Comparison of ENCODE assay signal across 29 cellular contexts in genomic region chr2:155692108-155692507, GRCh38.
"Had no signal": no experiment of that assay in that cellular context is flagged by ENCODE, and none has a peak within 500 bp of the region (broad histone marks: within the 10 kb centered on the region; RNA-seq: fewer than 3 reads in every experiment).

No MANE protein-coding gene starts in this region.

- H3K4me2 ChIP-seq: neural progenitor cell had no signal

- H3K27ac ChIP-seq: brain microvascular endothelial cell, neural progenitor cell, parathyroid adenoma, stomach, tibial artery had no signal

- H3K36me3 ChIP-seq: brain microvascular endothelial cell, neural progenitor cell, stomach, tibial artery had no signal

- DNase-seq: activated CD4-positive, alpha-beta memory T cell treated with anti-CD3 and anti-CD28 coated beads for 36 hours; activated CD4-positive, alpha-beta T cell treated with anti-CD3 and anti-CD28 coated beads, Interleukin-2, amount 10 ng/mL, durations not matched to agents 24 days and 14 days; activated CD4-positive, CD25-positive, alpha-beta regulatory T cell treated with anti-CD3 and anti-CD28 coated beads, Interleukin-2, amount 50 U/mL, for 72 hours; activated CD8-positive, alpha-beta memory T cell treated with anti-CD3 and anti-CD28 coated beads, Interleukin-2, amount 50 U/mL, for 4 hours; activated gamma-delta T cell treated with Interleukin-2 at 50 U/mL for 16 hours; activated naive CD4-positive, alpha-beta T cell treated with anti-CD3 and anti-CD28 coated beads, Interleukin-2, amount 50 U/mL, for 16 hours; activated T-cell treated with anti-CD3 and anti-CD28 coated beads, Interleukin-2, amount 50 U/mL, for 24 hours; amniotic stem cell; brain microvascular endothelial cell; cortex of kidney; head of caudate nucleus; left cardiac atrium; left ventricle myocardium superior; mammary epithelial cell; midbrain; naive thymus-derived CD8-positive, alpha-beta T cell; occipital lobe; right cardiac atrium; stimulated activated CD4-positive, alpha-beta T cell treated with anti-CD3 and anti-CD28 coated beads, Interleukin-15, amount 100 ng/mL, for 24 hours; stimulated activated CD4-positive, alpha-beta T cell treated with anti-CD3 and anti-CD28 coated beads, Interleukin-2, amount 100 ng/mL, for 24 hours; stimulated activated naive B cell treated with anti-CD40 and anti-IgM and Interleukin-4, amounts not matched to agents 10 μg/mL and 1 μg/mL and 100 μg/mL, for 72 hours; stomach; T1000; tibial artery had no signal

- H3K4me1 ChIP-seq: neural progenitor cell, parathyroid adenoma, stomach, tibial artery had no signal

- H3K4me3 ChIP-seq: neural progenitor cell, stomach, tibial artery had no signal

- H3K27me3 ChIP-seq: brain microvascular endothelial cell, neural progenitor cell, stomach, tibial artery had no signal

- FAIRE-seq: astrocyte, endothelial cell of umbilical vein, keratinocyte had no signal

- H3K79me2 ChIP-seq: parathyroid adenoma had no signal

- H2AFZ ChIP-seq: neural progenitor cell, parathyroid adenoma had no signal

- H3K9ac ChIP-seq: neural progenitor cell, parathyroid adenoma had no signal

- H3K9me3 ChIP-seq: stomach, tibial artery had no signal
